7 cellular contexts compared by ENCODE assay signal in genomic region chr3:122299872-122300460, GRCh38. TPM values are rescaled to one million over a fixed set of nuclear protein-coding genes. Genes with fewer than 3 reads are reported as not detected.
DNase-seq lines count a peak whose midpoint lies in the region; ATAC-seq and TF ChIP-seq lines count a peak whose summit lies in the region.

No MANE protein-coding gene starts in this region.

- DNase-seq in Daoy (ENCODE audit: low read depth) = peak; percentile 19
- DNase-seq in activated CD8-positive, alpha-beta memory T cell treated with anti-CD3 and anti-CD28 coated beads, Interleukin-2, amount 50 U/mL, for 1 hour (ENCODE audit: extremely low read depth) = peak; percentile 13
- peak; percentile 59 for DNase-seq in iPS-NIHi11 (ENCODE audit: low spot score)
- DNase-seq in superior temporal gyrus (ENCODE audit: extremely low spot score) = no peak

- ATAC-seq in GM18873 (IDR thresholded peaks at IDR 0.05; ENCODE audit: low FRiP score, unreplicated experiment) (no peak), GM21390 (IDR thresholded peaks at IDR 0.05; ENCODE audit: unreplicated experiment) (no peak)

- TF ChIP-seq CTCF in LNCAP (IDR thresholded peaks at IDR 0.05) = peak; percentile 68

RNA-seq across cellular contexts. Expression of gene CSTA, which starts 25.1 kb away (rescaled TPM):
- not detected in 2 replicates for total RNA-seq in Daoy (2014; rRNA removed; shearing (Covaris generic))
